In the genomic region with DNA sequence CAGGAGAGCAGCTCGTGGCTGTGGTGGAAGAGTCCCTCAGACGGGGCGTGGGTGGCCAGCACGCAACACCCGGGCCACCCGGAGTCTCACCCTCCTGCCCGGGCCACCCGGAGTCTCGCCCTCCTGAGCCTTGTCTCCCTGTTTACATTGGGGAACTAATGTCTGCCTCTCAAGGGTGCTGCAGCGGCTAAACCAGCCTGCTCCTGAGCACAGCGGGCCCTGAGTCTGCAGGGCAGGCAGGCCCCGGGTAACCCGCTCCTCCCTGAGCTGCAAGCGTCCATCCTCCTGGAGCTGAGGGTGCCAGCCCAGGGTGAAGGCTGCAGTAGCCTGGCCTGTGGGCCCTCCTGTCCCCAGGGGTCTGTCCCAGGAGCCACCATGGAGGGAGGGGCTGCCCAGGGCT, we compare ENCODE assay signal across 23 cellular contexts. TPM values are rescaled to one million over a fixed set of nuclear protein-coding genes. Genes with fewer than 3 reads are reported as not detected.
A peak's percentile ranks its signal among the peaks of the same experiment; 100 is the strongest.
DNase-seq lines count a peak whose midpoint lies in the region; ATAC-seq and TF ChIP-seq lines count a peak whose summit lies in the region.
"Had no signal": no experiment of that assay in that cellular context is flagged by ENCODE, and none has a peak within 500 bp of the region (broad histone marks: within the 10 kb centered on the region; RNA-seq: fewer than 3 reads in every experiment).

No MANE protein-coding gene starts in this region.

- no peak overlapping the region for H3K9ac ChIP-seq in BLaER1 treated with 17β-estradiol and CSF1 and Interleukin-3, amounts not matched to agents 10 nM and 100 nM
- H3K9ac ChIP-seq: SK-N-SH had no signal

- 81 to 87% (median 84%) methylated on average over 5 to 14 of the region's 14 CpGs for WGBS in stomach, 5 donors

- no peaks in the 10 kb centered on the region for H3K79me2 ChIP-seq in osteoblast (ENCODE audit: insufficient read depth, low read length)

- H4K20me1 ChIP-seq in BLaER1 treated with 17β-estradiol and CSF1 and Interleukin-3, amounts not matched to agents 10 nM and 100 nM: no peaks in the 10 kb centered on the region
- H4K20me1 ChIP-seq in osteoblast (ENCODE audit: insufficient read depth, low read length): no peaks in the 10 kb centered on the region

- DNase-seq in H7 (peak; percentile 59), ecto neural progenitor cell (ENCODE audit: low spot score) (peak; percentile 44), osteoblast (ENCODE audit: insufficient read length, low spot score, missing footprints) (peak; percentile 88), NCI-H1417 (lab: John Stamatoyannopoulos, UW) (no peak), stomach (no peak), KG1 (lab: John Stamatoyannopoulos, UW) (no peak)
- DNase-seq: Calu3, GOT3, MV-4-11, NCI-H1694, NCI-H2029 treated with DMSO at 0.1 percent for 48 hours, NCI-H526 treated with DMSO at 0.1 percent for 48 hours, OCI-M1, SK-N-SH, SW 1271 had no signal

- intact Hi-C loops in stomach (cut with DNase I; ENCODE audit: low total_unique reads): no loop called here

- no peak for TF ChIP-seq EP300 in stomach (IDR thresholded peaks at IDR 0.05)

- H3K4me2 ChIP-seq in BLaER1 treated with 17β-estradiol and CSF1 and Interleukin-3, amounts not matched to agents 10 nM and 100 nM: peak overlapping the region in 7 of 11 experiments; percentile 8 to 48 (median 20); a peak in 4 of 22 replicates
- no peak overlapping the region for H3K4me2 ChIP-seq in osteoblast (ENCODE audit: insufficient read depth, low read length)
- H3K4me2 ChIP-seq: SK-N-SH had no signal

- no peak overlapping the region for H3K27ac ChIP-seq in BLaER1 treated with 17β-estradiol and CSF1 and Interleukin-3, amounts not matched to agents 10 nM and 100 nM
- H3K27ac ChIP-seq in osteoblast (ENCODE audit: low read depth, low read length): no peak overlapping the region
- H3K27ac ChIP-seq in stomach: no peak overlapping the region
- H3K27ac ChIP-seq: HL-60 had no signal

- H3K9me3 ChIP-seq in BLaER1 treated with 17β-estradiol and CSF1 and Interleukin-3, amounts not matched to agents 10 nM and 100 nM (replicated peaks in 1 of 11): peaks cover 23 to 40% (median 30%) of the 10 kb centered on the region in 11 experiments
- H3K9me3 ChIP-seq in osteoblast (ENCODE audit: low read depth, low read length) (no peaks in the 10 kb centered on the region), stomach (peaks cover 0 to 15% (median 0%) of the 10 kb centered on the region in 4 donors)
- H3K9me3 ChIP-seq: SK-N-SH had no signal

- TF ChIP-seq CTCF in osteoblast (IDR thresholded peaks at IDR 0.05; ENCODE audit: extremely low read depth, low read depth, low read length) (no peak), stomach (IDR thresholded peaks at IDR 0.05) (no peak)

- H3K27me3 ChIP-seq in BLaER1 treated with 17β-estradiol and CSF1 and Interleukin-3, amounts not matched to agents 10 nM and 100 nM: no peaks in the 10 kb centered on the region; a peak in 1 of 22 replicates
- no peaks in the 10 kb centered on the region for H3K27me3 ChIP-seq in H7 (ENCODE audit: control insufficient read depth, insufficient read depth, low read length)
- H3K27me3 ChIP-seq in osteoblast (ENCODE audit: insufficient read depth, low read length): no peaks in the 10 kb centered on the region
- peaks cover 0 to 71% (median 24%) of the 10 kb centered on the region in 3 donors for H3K27me3 ChIP-seq in stomach

- no peak for TF ChIP-seq POLR2A in stomach (IDR thresholded peaks at IDR 0.05)

- H3K36me3 ChIP-seq in BLaER1 treated with 17β-estradiol and CSF1 and Interleukin-3, amounts not matched to agents 10 nM and 100 nM: no peaks in the 10 kb centered on the region
- H3K36me3 ChIP-seq in H7 (replicated peaks; ENCODE audit: control insufficient read depth, insufficient read depth, low read length): no peaks in the 10 kb centered on the region
- H3K36me3 ChIP-seq in osteoblast (ENCODE audit: insufficient read depth, low read length): no peaks in the 10 kb centered on the region
- H3K36me3 ChIP-seq in stomach: no peaks in the 10 kb centered on the region

- no peak overlapping the region for H2AFZ ChIP-seq in osteoblast (ENCODE audit: low read length)

- H3K4me1 ChIP-seq in BLaER1 treated with 17β-estradiol and CSF1 and Interleukin-3, amounts not matched to agents 10 nM and 100 nM: peaks cover 24 to 57% (median 48%) of the 10 kb centered on the region in 10 experiments
- H3K4me1 ChIP-seq in osteoblast (ENCODE audit: insufficient read depth, low read length): no peaks in the 10 kb centered on the region
- no peaks in the 10 kb centered on the region for H3K4me1 ChIP-seq in stomach

- H3K4me3 ChIP-seq in BLaER1 treated with 17β-estradiol and CSF1 and Interleukin-3, amounts not matched to agents 10 nM and 100 nM: no peak overlapping the region
- H3K4me3 ChIP-seq in H7 (ENCODE audit: insufficient read depth, low read depth, low read length) (no peak overlapping the region), osteoblast (ENCODE audit: insufficient read depth, low read length) (no peak overlapping the region), stomach (no peak overlapping the region)

- no peak for ATAC-seq in HG03139 (IDR thresholded peaks at IDR 0.05; ENCODE audit: unreplicated experiment)

RNA-seq across cellular contexts. Expression of a gene that starts 3.0 kb away (rescaled TPM):
- 12.1 and 12.7 TPM in 2 replicates for total RNA-seq in H7 (2014; rRNA removed; shearing (Covaris generic))
- total RNA-seq in osteoblast: not detected in 2 replicates
- 10 to 100 TPM in 1 of 5 donors, not detected in 4; 12.3 TPM for total RNA-seq in stomach
- 1 to 10 TPM; 1.1 to 1.8 (median 1.6) TPM for polyA plus RNA-seq in stomach
- total RNA-seq: Calu3, MCF 10A, NCI-H460 had no signal

RNA-seq across cellular contexts. Expression of a gene that starts 45.7 kb away (rescaled TPM):
- total RNA-seq in H7 (2014; rRNA removed; shearing (Covaris generic)): 410 and 452 TPM in 2 replicates
- total RNA-seq in osteoblast (60.8 and 70.4 TPM in 2 replicates), stomach (100 to 1,000 TPM in 3 of 5 donors, 10 to 100 TPM in 1, 1 to 10 TPM in 1; 8.0 to 842 (median 169) TPM)
- 100 to 1,000 TPM; 742 to 876 (median 853) TPM for polyA plus RNA-seq in stomach

RNA-seq across cellular contexts. Expression of a gene that starts 46.0 kb away (rescaled TPM):
- 12.6 and 18.2 TPM in 2 replicates for total RNA-seq in H7 (2014; rRNA removed; shearing (Covaris generic))
- total RNA-seq in osteoblast: 17.7 and 22.8 TPM in 2 replicates
- 10 to 100 TPM in 3 of 5 donors, 1 to 10 TPM in 2; 7.0 to 67.7 (median 13.4) TPM for total RNA-seq in stomach
- 100 to 1,000 TPM in 1 of 3 donors, 10 to 100 TPM in 2; 18.8 to 148 (median 42.7) TPM for polyA plus RNA-seq in stomach

RNA-seq across cellular contexts. Expression of a gene that starts 52.3 kb away (rescaled TPM):
- total RNA-seq in H7 (2014; rRNA removed; shearing (Covaris generic)): 0.41 and 0.59 TPM in 2 replicates
- total RNA-seq in osteoblast (not detected in 2 replicates), stomach (not detected)
- polyA plus RNA-seq in stomach: under 1 TPM in 1 of 3 donors, not detected in 2; 0.03 TPM
- total RNA-seq: Calu3; CD8-positive, alpha-beta memory T cell; LHCN-M2; MCF 10A; NCI-H460 had no signal
- polyA plus RNA-seq: CD14-positive monocyte; CD8-positive, alpha-beta memory T cell; SK-N-SH had no signal

Comparison
In these comparisons a context has a peak if more than half of its experiments do, and no peak if none do; other contexts are left out.
1. DNase-seq: peak in H7 (single experiment), ecto neural progenitor cell (single experiment) and osteoblast (single experiment); none in NCI-H1417 (0 of 3), stomach (single experiment) and KG1 (single experiment).